In the genomic region with DNA sequence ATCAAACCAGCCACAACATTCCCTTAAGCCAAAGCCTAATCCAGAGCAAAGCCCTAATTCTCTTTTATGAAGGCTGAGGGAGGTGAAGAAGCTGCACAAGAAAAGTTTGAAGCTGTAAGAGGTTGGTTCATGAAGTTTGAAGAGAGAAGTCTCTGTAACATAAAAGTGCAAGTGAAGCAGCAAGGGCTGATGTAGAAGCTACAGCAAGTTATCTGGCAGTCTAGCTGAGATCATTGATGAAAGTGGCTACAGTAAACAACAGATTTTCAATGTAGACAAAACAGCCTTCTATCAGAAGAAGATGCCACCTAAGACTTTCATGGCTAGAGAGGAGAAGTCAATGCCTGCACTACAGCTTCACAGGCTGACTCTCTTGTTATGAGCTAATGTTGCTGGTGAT, we compare ENCODE assay signal across 1 cellular context.
TF ChIP-seq lines count a peak whose summit lies in the region.

No MANE protein-coding gene starts in this region.

TF ChIP-seq in HepG2, 621 proteins besides CTCF, POLR2A, EP300 and RAD21 (continued from another document):
- TF ChIP-seq PRDM4 (CRISPR knock-in tag; IDR thresholded peaks at IDR 0.05; ENCODE audit: borderline replicate concordance), result no peak
